In the genomic region with DNA sequence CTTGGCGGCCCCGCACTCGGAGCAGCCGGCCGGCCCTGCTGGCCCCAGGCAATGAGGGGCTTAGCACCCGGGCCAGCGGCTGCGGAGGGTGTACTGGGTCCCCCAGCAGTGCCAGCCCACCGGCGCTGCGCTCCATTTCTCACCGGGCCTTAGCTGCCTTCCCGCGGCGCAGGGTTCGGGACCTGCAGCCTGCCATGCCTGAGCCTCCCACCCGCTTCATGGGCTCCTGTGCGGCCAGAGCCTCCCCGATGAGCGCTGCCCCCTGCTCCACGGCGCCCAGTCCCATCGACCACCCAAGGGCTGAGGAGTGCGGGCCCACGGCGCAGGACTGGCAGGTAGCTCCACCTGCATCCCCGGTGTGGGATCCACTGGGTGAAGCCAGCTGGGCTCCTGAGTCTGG, we compare ENCODE assay signal across 7 cellular contexts. TPM values are rescaled to one million over a fixed set of nuclear protein-coding genes. Genes with fewer than 3 reads are reported as not detected.
"Had no signal": no experiment of that assay in that cellular context is flagged by ENCODE, and none has a peak within 500 bp of the region (broad histone marks: within the 10 kb centered on the region; RNA-seq: fewer than 3 reads in every experiment).

No MANE protein-coding gene starts in this region.

RNA-seq across cellular contexts. Expression of gene SLC36A3, which starts 5.7 kb away (rescaled TPM):
- total RNA-seq: GM23248, GM23338, H1, H4, H7, H9, HFFc6 had no signal
- polyA plus RNA-seq: GM23248, GM23338, H1 had no signal

RNA-seq across cellular contexts. Expression of gene SLC36A2, which starts 38.1 kb away (rescaled TPM):
- total RNA-seq: GM23248, GM23338, H1, H7, HFFc6 had no signal
- polyA plus RNA-seq: GM23248 had no signal
